28 cellular contexts compared by ENCODE assay signal in the genomic region with DNA sequence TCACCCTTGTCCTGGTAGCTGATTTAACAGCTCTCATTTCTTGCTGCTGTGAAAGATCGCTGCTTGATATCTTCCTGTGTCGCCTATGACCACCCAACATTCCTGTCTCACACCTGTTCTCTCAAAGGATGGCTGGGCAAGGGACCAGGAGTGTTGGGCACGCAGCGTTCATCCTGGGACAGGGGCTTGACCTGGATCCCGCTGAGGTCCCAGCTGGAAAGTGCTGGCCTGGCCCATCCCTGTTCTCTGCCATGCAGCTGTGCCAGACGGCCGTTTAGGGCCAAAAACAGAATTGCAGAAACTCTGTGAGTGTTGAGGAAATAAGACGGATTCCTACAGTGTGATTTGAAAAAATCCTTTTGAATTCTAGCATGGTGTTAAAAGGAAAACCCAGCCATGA.
"Had no signal": no experiment of that assay in that cellular context is flagged by ENCODE, and none has a peak within 500 bp of the region (broad histone marks: within the 10 kb centered on the region; RNA-seq: fewer than 3 reads in every experiment).

No MANE protein-coding gene starts in this region.

- H3K36me3 Mint-ChIP-seq: activated naive CD4-positive, alpha-beta T cell treated with anti-CD3 and anti-CD28 coated beads, Interleukin-2, amount 10 ng/mL, durations not matched to agents 7 days and 5 days; activated naive CD4-positive, alpha-beta T cell treated with anti-CD3 and anti-CD28 coated beads, Interleukin-2, amount 50 U/mL, for 72 hours; activated naive CD8-positive, alpha-beta T cell treated with anti-CD3 and anti-CD28 coated beads, Interleukin-2, amount 10 ng/mL, durations not matched to agents 7 days and 5 days; brain had no signal

- H3K4me3 Mint-ChIP-seq: activated CD4-positive, alpha-beta memory T cell treated with anti-CD3 and anti-CD28 coated beads, Interleukin-2, amount 10 ng/mL, durations not matched to agents 7 days and 5 days; activated CD4-positive, alpha-beta T cell treated with anti-CD3 and anti-CD28 coated beads, Interleukin-2, amount 10 ng/mL, durations not matched to agents 7 days and 5 days; activated naive CD4-positive, alpha-beta T cell treated with anti-CD3 and anti-CD28 coated beads, Interleukin-2, amount 10 ng/mL, durations not matched to agents 7 days and 5 days; activated naive CD8-positive, alpha-beta T cell treated with anti-CD3 and anti-CD28 coated beads, Interleukin-2, amount 10 ng/mL, durations not matched to agents 7 days and 5 days; activated T-cell treated with anti-CD3 and anti-CD28 coated beads, Interleukin-2, amount 50 U/mL, for 24 hours; activated T-cell treated with anti-CD3 and anti-CD28 coated beads, Interleukin-2, amount 50 U/mL, for 72 hours; brain; central memory CD8-positive, alpha-beta T cell; effector memory CD8-positive, alpha-beta T cell; WTC11 had no signal

- H3K27me3 ChIP-seq: ascending aorta, esophagus squamous epithelium, gastroesophageal sphincter, heart right ventricle had no signal

- H3K4me3 ChIP-seq: ascending aorta, esophagus squamous epithelium, gastroesophageal sphincter, heart right ventricle had no signal

- H3K27ac Mint-ChIP-seq: activated CD4-positive, alpha-beta memory T cell treated with anti-CD3 and anti-CD28 coated beads, Interleukin-2, amount 10 ng/mL, durations not matched to agents 7 days and 5 days; activated CD4-positive, alpha-beta T cell treated with anti-CD3 and anti-CD28 coated beads, Interleukin-2, amount 10 ng/mL, durations not matched to agents 7 days and 5 days; activated naive CD4-positive, alpha-beta T cell treated with anti-CD3 and anti-CD28 coated beads, Interleukin-2, amount 10 ng/mL, durations not matched to agents 7 days and 5 days; activated naive CD8-positive, alpha-beta T cell treated with anti-CD3 and anti-CD28 coated beads, Interleukin-2, amount 10 ng/mL, durations not matched to agents 7 days and 5 days; activated T-cell treated with anti-CD3 and anti-CD28 coated beads, Interleukin-2, amount 50 U/mL, for 24 hours; activated T-cell treated with anti-CD3 and anti-CD28 coated beads, Interleukin-2, amount 50 U/mL, for 72 hours; effector memory CD8-positive, alpha-beta T cell; WTC11 had no signal

- H3K27ac ChIP-seq: esophagus squamous epithelium, gastroesophageal sphincter, heart right ventricle had no signal

- ATAC-seq: activated naive CD4-positive, alpha-beta T cell treated with anti-CD3 and anti-CD28 coated beads, Interleukin-2, amount 50 U/mL, for 72 hours; activated T-cell treated with anti-CD3 and anti-CD28 coated beads, Interleukin-2, amount 50 U/mL, for 72 hours; effector memory CD8-positive, alpha-beta T cell; gastroesophageal sphincter; WTC11 had no signal

- H3K9me3 Mint-ChIP-seq: activated CD4-positive, alpha-beta memory T cell treated with anti-CD3 and anti-CD28 coated beads, Interleukin-2, amount 10 ng/mL, durations not matched to agents 7 days and 5 days; activated CD4-positive, alpha-beta T cell treated with anti-CD3 and anti-CD28 coated beads, Interleukin-2, amount 10 ng/mL, durations not matched to agents 7 days and 5 days; activated naive CD4-positive, alpha-beta T cell treated with anti-CD3 and anti-CD28 coated beads, Interleukin-2, amount 10 ng/mL, durations not matched to agents 7 days and 5 days; activated naive CD4-positive, alpha-beta T cell treated with anti-CD3 and anti-CD28 coated beads, Interleukin-2, amount 50 U/mL, for 72 hours; activated naive CD8-positive, alpha-beta T cell treated with anti-CD3 and anti-CD28 coated beads, Interleukin-2, amount 10 ng/mL, durations not matched to agents 7 days and 5 days; activated T-cell treated with anti-CD3 and anti-CD28 coated beads, Interleukin-2, amount 50 U/mL, for 24 hours; activated T-cell treated with anti-CD3 and anti-CD28 coated beads, Interleukin-2, amount 50 U/mL, for 72 hours; central memory CD8-positive, alpha-beta T cell had no signal

- H3K4me1 Mint-ChIP-seq: activated CD4-positive, alpha-beta memory T cell treated with anti-CD3 and anti-CD28 coated beads, Interleukin-2, amount 10 ng/mL, durations not matched to agents 7 days and 5 days; activated CD4-positive, alpha-beta T cell treated with anti-CD3 and anti-CD28 coated beads, Interleukin-2, amount 10 ng/mL, durations not matched to agents 7 days and 5 days; activated naive CD4-positive, alpha-beta T cell treated with anti-CD3 and anti-CD28 coated beads, Interleukin-2, amount 10 ng/mL, durations not matched to agents 7 days and 5 days; activated naive CD8-positive, alpha-beta T cell treated with anti-CD3 and anti-CD28 coated beads, Interleukin-2, amount 10 ng/mL, durations not matched to agents 7 days and 5 days; central memory CD8-positive, alpha-beta T cell; WTC11 had no signal

- H3K4me1 ChIP-seq: esophagus squamous epithelium had no signal

- H3K27me3 Mint-ChIP-seq: activated CD4-positive, alpha-beta memory T cell treated with anti-CD3 and anti-CD28 coated beads, Interleukin-2, amount 10 ng/mL, durations not matched to agents 7 days and 5 days; activated CD4-positive, alpha-beta T cell treated with anti-CD3 and anti-CD28 coated beads, Interleukin-2, amount 10 ng/mL, durations not matched to agents 7 days and 5 days; activated naive CD4-positive, alpha-beta T cell treated with anti-CD3 and anti-CD28 coated beads, Interleukin-2, amount 10 ng/mL, durations not matched to agents 7 days and 5 days; activated naive CD8-positive, alpha-beta T cell treated with anti-CD3 and anti-CD28 coated beads, Interleukin-2, amount 10 ng/mL, durations not matched to agents 7 days and 5 days; activated T-cell treated with anti-CD3 and anti-CD28 coated beads, Interleukin-2, amount 50 U/mL, for 24 hours; central memory CD8-positive, alpha-beta T cell; effector memory CD8-positive, alpha-beta T cell had no signal

- H3K9me3 ChIP-seq: ascending aorta, esophagus squamous epithelium, gastroesophageal sphincter, heart right ventricle had no signal

- DNase-seq: activated CD4-positive, alpha-beta memory T cell treated with anti-CD3 and anti-CD28 coated beads, Interleukin-2, amount 10 ng/mL, durations not matched to agents 7 days and 5 days; activated CD4-positive, alpha-beta T cell treated with anti-CD3 and anti-CD28 coated beads for 1 hour; activated CD4-positive, alpha-beta T cell treated with anti-CD3 and anti-CD28 coated beads for 4 hours; activated CD4-positive, alpha-beta T cell treated with anti-CD3 and anti-CD28 coated beads, Interleukin-2, amount 10 ng/mL, durations not matched to agents 7 days and 5 days; activated CD4-positive, alpha-beta T cell treated with anti-CD3 and anti-CD28 coated beads, Interleukin-2, amount 50 U/mL, for 4 hours; activated CD8-positive, alpha-beta memory T cell treated with anti-CD3 and anti-CD28 coated beads, Interleukin-2, amount 50 U/mL, for 48 hours; activated gamma-delta T cell; activated naive CD4-positive, alpha-beta T cell; activated naive CD4-positive, alpha-beta T cell treated with anti-CD3 and anti-CD28 coated beads, Interleukin-2, amount 10 ng/mL, durations not matched to agents 7 days and 5 days; activated naive CD8-positive, alpha-beta T cell treated with anti-CD3 and anti-CD28 coated beads, Interleukin-2, amount 10 ng/mL, durations not matched to agents 7 days and 5 days; activated T-cell treated with anti-CD3 and anti-CD28 coated beads for 4 hours; activated T-cell treated with anti-CD3 and anti-CD28 coated beads, Interleukin-2, amount 50 U/mL, for 24 hours; activated T-cell treated with anti-CD3 and anti-CD28 coated beads, Interleukin-2, amount 50 U/mL, for 72 hours; cortex of kidney; dermis blood vessel endothelial cell; effector CD4-positive, alpha-beta T cell; effector memory CD8-positive, alpha-beta T cell; erythroblast; esophagus squamous epithelium; foreskin melanocyte; heart right ventricle; T-helper 2 cell had no signal

- H3K36me3 ChIP-seq: ascending aorta, esophagus squamous epithelium, gastroesophageal sphincter, heart right ventricle had no signal
